In the genomic region with DNA sequence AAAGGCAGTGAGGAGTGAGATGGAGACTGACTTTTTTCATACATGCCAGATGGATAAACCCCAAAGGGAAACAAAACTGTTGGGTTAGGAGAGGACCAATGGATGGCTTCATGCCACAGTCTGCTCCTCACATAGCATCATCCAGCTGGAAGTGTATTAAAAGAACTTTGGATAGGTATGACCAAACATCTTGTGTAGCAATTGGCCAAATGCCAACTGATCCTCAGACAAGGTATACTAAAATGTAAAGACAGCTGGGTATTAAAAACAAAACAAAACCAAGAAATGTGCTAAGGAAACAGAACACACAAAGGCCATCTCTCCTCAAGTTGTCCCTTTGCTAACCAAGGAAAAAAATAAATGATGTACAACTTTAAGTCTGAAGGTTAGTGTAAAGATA, we compare ENCODE assay signal across 24 cellular contexts.
"Had no signal": no experiment of that assay in that cellular context is flagged by ENCODE, and none has a peak within 500 bp of the region (broad histone marks: within the 10 kb centered on the region; RNA-seq: fewer than 3 reads in every experiment).

No MANE protein-coding gene starts in this region.

- ATAC-seq: effector memory CD8-positive, alpha-beta T cell; heart right ventricle; left cardiac atrium; left ventricle myocardium superior; lower lobe of right lung; naive thymus-derived CD8-positive, alpha-beta T cell; right cardiac atrium; stimulated activated effector memory CD8-positive, alpha-beta T cell treated with anti-CD3 and anti-CD28 coated beads, Interleukin-12 subunit alpha, Interleukin-12 subunit beta, amount 100 ng/mL, for 72 hours had no signal

- DNase-seq: cortex of kidney; effector memory CD8-positive, alpha-beta T cell; esophagus squamous epithelium; foreskin melanocyte; glutamatergic neuron; heart right ventricle; hippocampal formation; left cardiac atrium; left ventricle myocardium superior; lower lobe of right lung; naive thymus-derived CD8-positive, alpha-beta T cell; nephron progenitor cell; nucleus accumbens; right cardiac atrium; sigmoid colon; stimulated activated CD4-positive, alpha-beta T cell treated with anti-CD3 and anti-CD28 coated beads, Interleukin-2, amount 100 ng/mL, for 24 hours; stimulated activated CD4-positive, alpha-beta T cell treated with anti-CD3 and anti-CD28 coated beads, Interleukin-4, amount 100 ng/mL, for 24 hours; stimulated activated naive CD4-positive, alpha-beta T cell treated with Interleukin-2 at 50 U/mL for 16 hours; stomach; thyroid gland; trophoblast cell had no signal

- FAIRE-seq: endometrium, islet of Langerhans had no signal
